Comparison of ENCODE assay signal across 22 cellular contexts in the genomic region with DNA sequence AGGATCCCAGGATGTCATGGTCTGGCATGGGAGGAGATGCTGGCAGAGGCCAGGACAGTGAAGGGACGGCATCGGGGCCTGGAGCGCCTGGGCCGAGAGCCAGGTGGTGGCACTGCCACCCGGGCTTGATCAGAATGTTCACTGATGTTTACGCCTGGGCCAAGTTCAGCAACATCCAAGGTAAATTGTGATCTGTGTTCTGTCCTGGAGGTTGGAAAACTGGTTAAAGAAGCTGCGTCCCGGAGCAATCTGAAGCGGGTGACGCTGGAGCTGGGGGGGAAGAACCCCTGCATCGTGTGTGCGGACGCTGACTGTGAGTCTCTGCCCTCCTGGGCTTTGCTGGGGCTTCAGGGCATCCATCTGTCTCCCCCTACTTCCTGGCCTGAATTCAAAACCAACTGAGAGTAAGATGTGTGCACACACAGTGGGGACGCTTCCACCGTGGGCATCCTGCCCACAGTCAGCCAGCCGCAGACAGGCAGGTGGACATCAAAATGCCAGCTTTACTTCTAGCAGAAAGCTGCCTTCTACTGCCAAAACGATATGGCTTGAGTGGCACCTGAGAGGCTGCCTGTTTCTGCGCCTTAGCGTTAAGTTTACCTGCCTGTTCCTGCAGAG. TPM values are rescaled to one million over a fixed set of nuclear protein-coding genes. Genes with fewer than 3 reads are reported as not detected.
"Had no signal": no experiment of that assay in that cellular context is flagged by ENCODE, and none has a peak within 500 bp of the region (broad histone marks: within the 10 kb centered on the region; RNA-seq: fewer than 3 reads in every experiment).

No MANE protein-coding gene starts in this region.

- H3K36me3 Mint-ChIP-seq: activated naive CD4-positive, alpha-beta T cell treated with anti-CD3 and anti-CD28 coated beads, Interleukin-2, amount 10 ng/mL, durations not matched to agents 7 days and 5 days had no signal

- H3K4me1 Mint-ChIP-seq: activated CD4-positive, alpha-beta memory T cell treated with anti-CD3 and anti-CD28 coated beads, Interleukin-2, amount 10 ng/mL, durations not matched to agents 7 days and 5 days; activated naive CD4-positive, alpha-beta T cell treated with anti-CD3 and anti-CD28 coated beads, Interleukin-2, amount 10 ng/mL, durations not matched to agents 7 days and 5 days had no signal

- ATAC-seq: activated naive CD8-positive, alpha-beta T cell treated with anti-CD3 and anti-CD28 coated beads, Interleukin-2, amount 50 U/mL, for 24 hours; activated T-cell treated with anti-CD3 and anti-CD28 coated beads, Interleukin-2, amount 50 U/mL, for 4 hours; heart right ventricle; left lung; psoas muscle; right cardiac atrium had no signal

- H3K27ac ChIP-seq: brain microvascular endothelial cell, esophagus squamous epithelium, heart right ventricle, left lung, suprapubic skin, transverse colon had no signal

- H3K36me3 ChIP-seq: brain microvascular endothelial cell, left lung, suprapubic skin, transverse colon had no signal

- H3K9me3 Mint-ChIP-seq: activated CD4-positive, alpha-beta memory T cell treated with anti-CD3 and anti-CD28 coated beads, Interleukin-2, amount 10 ng/mL, durations not matched to agents 7 days and 5 days; activated naive CD4-positive, alpha-beta T cell treated with anti-CD3 and anti-CD28 coated beads, Interleukin-2, amount 10 ng/mL, durations not matched to agents 7 days and 5 days; activated naive CD8-positive, alpha-beta T cell treated with anti-CD3 and anti-CD28 coated beads, Interleukin-2, amount 50 U/mL, for 24 hours; activated T-cell treated with anti-CD3 and anti-CD28 coated beads, Interleukin-2, amount 50 U/mL, for 4 hours; dendritic cell treated with granulocyte-macrophage colony-stimulating factor and Interleukin-4, amounts not matched to agents 40 ng/mL and 50 ng/mL, for 4 days; stimulated activated naive CD8-positive, alpha-beta T cell treated with anti-CD3 and anti-CD28 coated beads, Interleukin-15, Interleukin-2, amounts not matched to agents 100 ng/mL and 50 ng/mL, for 24 hours had no signal

- DNase-seq: activated CD4-positive, alpha-beta memory T cell treated with anti-CD3 and anti-CD28 coated beads, Interleukin-2, amount 10 ng/mL, durations not matched to agents 7 days and 5 days; activated CD4-positive, alpha-beta T cell treated with anti-CD3 and anti-CD28 coated beads for 48 hours; activated CD4-positive, CD25-positive, alpha-beta regulatory T cell; activated naive CD4-positive, alpha-beta T cell treated with anti-CD3 and anti-CD28 coated beads, Interleukin-2, amount 10 ng/mL, durations not matched to agents 7 days and 5 days; activated naive CD8-positive, alpha-beta T cell treated with anti-CD3 and anti-CD28 coated beads, Interleukin-2, amount 50 U/mL, for 24 hours; activated T-cell treated with anti-CD3 and anti-CD28 coated beads, Interleukin-2, amount 50 U/mL, for 4 hours; anterior cingulate cortex; brain microvascular endothelial cell; cerebellar nuclear complex; effector CD8-positive, alpha-beta T cell; esophagus squamous epithelium; heart right ventricle; left lung; psoas muscle; stimulated activated CD4-positive, alpha-beta T cell treated with anti-CD3 and anti-CD28 coated beads, Interleukin-2, amount 100 ng/mL, for 24 hours; T-helper 1 cell; T-helper 9 cell; transverse colon had no signal

- H3K4me3 Mint-ChIP-seq: activated CD4-positive, alpha-beta memory T cell treated with anti-CD3 and anti-CD28 coated beads, Interleukin-2, amount 10 ng/mL, durations not matched to agents 7 days and 5 days; activated naive CD4-positive, alpha-beta T cell treated with anti-CD3 and anti-CD28 coated beads, Interleukin-2, amount 10 ng/mL, durations not matched to agents 7 days and 5 days; activated naive CD8-positive, alpha-beta T cell treated with anti-CD3 and anti-CD28 coated beads, Interleukin-2, amount 50 U/mL, for 24 hours; activated T-cell treated with anti-CD3 and anti-CD28 coated beads, Interleukin-2, amount 50 U/mL, for 4 hours; dendritic cell treated with granulocyte-macrophage colony-stimulating factor and Interleukin-4, amounts not matched to agents 40 ng/mL and 50 ng/mL, for 4 days; stimulated activated naive CD8-positive, alpha-beta T cell treated with anti-CD3 and anti-CD28 coated beads, Interleukin-15, Interleukin-2, amounts not matched to agents 100 ng/mL and 50 ng/mL, for 24 hours had no signal

- H3K4me3 ChIP-seq: esophagus squamous epithelium, heart right ventricle, left lung, psoas muscle, suprapubic skin, transverse colon had no signal

- H3K9me3 ChIP-seq: esophagus squamous epithelium, heart right ventricle, left lung, psoas muscle, suprapubic skin, transverse colon had no signal

- H3K27me3 ChIP-seq: brain microvascular endothelial cell, esophagus squamous epithelium, suprapubic skin, transverse colon had no signal

- H3K27ac Mint-ChIP-seq: activated CD4-positive, alpha-beta memory T cell treated with anti-CD3 and anti-CD28 coated beads, Interleukin-2, amount 10 ng/mL, durations not matched to agents 7 days and 5 days; activated naive CD4-positive, alpha-beta T cell treated with anti-CD3 and anti-CD28 coated beads, Interleukin-2, amount 10 ng/mL, durations not matched to agents 7 days and 5 days; activated naive CD8-positive, alpha-beta T cell treated with anti-CD3 and anti-CD28 coated beads, Interleukin-2, amount 50 U/mL, for 24 hours; dendritic cell treated with granulocyte-macrophage colony-stimulating factor and Interleukin-4, amounts not matched to agents 40 ng/mL and 50 ng/mL, for 4 days; stimulated activated naive CD8-positive, alpha-beta T cell treated with anti-CD3 and anti-CD28 coated beads, Interleukin-15, Interleukin-2, amounts not matched to agents 100 ng/mL and 50 ng/mL, for 24 hours had no signal

RNA-seq across cellular contexts. Expression of a gene that starts 18.4 kb away (rescaled TPM):
- total RNA-seq: activated CD4-positive, alpha-beta memory T cell treated with anti-CD3 and anti-CD28 coated beads, Interleukin-2, amount 10 ng/mL, durations not matched to agents 7 days and 5 days had no signal
